ENCODE assay signal across 18 cellular contexts in genomic region chr5:38648703-38649291, GRCh38.
A peak's percentile ranks its signal among the peaks of the same experiment; 100 is the strongest.
DNase-seq lines count a peak whose midpoint lies in the region; ATAC-seq, FAIRE-seq and TF ChIP-seq lines count a peak whose summit lies in the region.
"Had no signal": no experiment of that assay in that cellular context is flagged by ENCODE, and none has a peak within 500 bp of the region (broad histone marks: within the 10 kb centered on the region; RNA-seq: fewer than 3 reads in every experiment).

No MANE protein-coding gene starts in this region.

- peak overlapping the region; percentile 24 for H3K27ac Mint-ChIP-seq in Caco-2 (ENCODE audit: unreplicated experiment)
- H3K27ac Mint-ChIP-seq in CD4-positive, alpha-beta memory T cell = no peak overlapping the region
- H3K27ac Mint-ChIP-seq: CD14-positive monocyte, GM23338 had no signal

- H3K4me1 ChIP-seq in Caco-2 = peaks cover 12% of the 10 kb centered on the region
- H3K4me1 ChIP-seq in CD4-positive, alpha-beta memory T cell (ENCODE audit: insufficient read depth, low read length) = peaks cover 7% of the 10 kb centered on the region

- BruUV-seq in Caco-2 (replicated peaks; lab: Mats Ljungman, UMichigan) = no TSS peak

- 0 out of 2 replicates have a peak, but pooled peaks cover 9% of the 10 kb centered on the region for H3K9me3 ChIP-seq in Caco-2
- no peaks in the 10 kb centered on the region for H3K9me3 ChIP-seq in CD4-positive, alpha-beta memory T cell (ENCODE audit: control insufficient read depth in 1 of 2, low read length in 2 of 2)

- H3K36me3 ChIP-seq in Caco-2 (ENCODE audit: control insufficient read depth, insufficient read depth, low read length) = no peaks in the 10 kb centered on the region
- H3K36me3 ChIP-seq in CD4-positive, alpha-beta memory T cell (ENCODE audit: insufficient read depth, low read length) = no peaks in the 10 kb centered on the region

- no peaks in the 10 kb centered on the region for H3K27me3 ChIP-seq in Caco-2 (replicated peaks; ENCODE audit: control insufficient read depth, insufficient read depth, low read length)
- no peaks in the 10 kb centered on the region for H3K27me3 ChIP-seq in CD4-positive, alpha-beta memory T cell (ENCODE audit: insufficient read depth, low read length)

- DNase-seq in Caco-2 (no peak), HTR-8/SVneo (ENCODE audit: insufficient read length, low spot score) (no peak), RPMI7951 (ENCODE audit: low read depth) (peak; percentile 65), mucosa of gallbladder (ENCODE audit: low spot score) (peak; percentile 36)
- no peak for DNase-seq in CD4-positive, alpha-beta memory T cell
- DNase-seq in activated CD8-positive, alpha-beta memory T cell treated with anti-CD3 and anti-CD28 coated beads for 24 hours = no peak
- DNase-seq: ACHN, AML-193, DMS79, NCI-H1048, NCI-H2081 treated with DMSO at 0.1 percent for 48 hours, NCI-H345, NCI-H69, PC-3 had no signal

- no peak for ATAC-seq in GM21723 (IDR thresholded peaks at IDR 0.05; ENCODE audit: unreplicated experiment)
- ATAC-seq: GM23338, PC-3 had no signal

- no peak overlapping the region for H3K27ac ChIP-seq in CD4-positive, alpha-beta memory T cell (ENCODE audit: low read depth, low read length)
- H3K27ac ChIP-seq: KMS-11 had no signal

- intact Hi-C loops in Caco-2 (cut with micrococcal nuclease; ENCODE audit: unreplicated experiment) = no loop called here
- intact Hi-C loops in CD4-positive, alpha-beta memory T cell (cut with micrococcal nuclease) = no loop called here

- no peak overlapping the region for H3K4me3 Mint-ChIP-seq in Caco-2 (ENCODE audit: unreplicated experiment)
- H3K4me3 Mint-ChIP-seq in CD4-positive, alpha-beta memory T cell = peak overlapping the region in 1 of 8 donors; percentile 60
- H3K4me3 Mint-ChIP-seq: CD14-positive monocyte, GM23338 had no signal

- no peaks in the 10 kb centered on the region for H3K36me3 Mint-ChIP-seq in Caco-2 (ENCODE audit: insufficient read depth, unreplicated experiment)
- H3K36me3 Mint-ChIP-seq in CD4-positive, alpha-beta memory T cell = no peaks in the 10 kb centered on the region
- H3K36me3 Mint-ChIP-seq: CD14-positive monocyte had no signal

- H3K9me3 Mint-ChIP-seq in Caco-2 (ENCODE audit: unreplicated experiment) = peaks cover 33% of the 10 kb centered on the region
- peaks cover 0 to 5% (median 0%) of the 10 kb centered on the region in 8 donors for H3K9me3 Mint-ChIP-seq in CD4-positive, alpha-beta memory T cell
- H3K9me3 Mint-ChIP-seq: GM23338 had no signal

- peak; percentile 54 for FAIRE-seq in HTR-8/SVneo (lab: Jason Lieb, UNC)

- no peaks in the 10 kb centered on the region for H3K27me3 Mint-ChIP-seq in Caco-2 (ENCODE audit: insufficient read depth, unreplicated experiment)
- H3K27me3 Mint-ChIP-seq in CD4-positive, alpha-beta memory T cell = peaks cover 4 to 7% of the 10 kb centered on the region in 2 donors

- H3K4me1 Mint-ChIP-seq in Caco-2 (ENCODE audit: low read depth, unreplicated experiment) = peaks cover 20% of the 10 kb centered on the region
- peaks cover 5 to 15% (median 7%) of the 10 kb centered on the region in 4 donors for H3K4me1 Mint-ChIP-seq in CD4-positive, alpha-beta memory T cell

- CTCF ChIA-PET in Caco-2 (lab: Charles Lee) = no interaction called here
- CTCF ChIA-PET in CD4-positive, alpha-beta memory T cell (lab: Charles Lee; ENCODE audit: partially characterized antibody) = no interaction called here

- H3K4me3 ChIP-seq in Caco-2 (ENCODE audit: low read depth, low read length) = no peak overlapping the region
- H3K4me3 ChIP-seq in CD4-positive, alpha-beta memory T cell (ENCODE audit: low read length in 2 of 2) = no peak overlapping the region
- H3K4me3 ChIP-seq: GM23338 had no signal

- POLR2A ChIA-PET in Caco-2 (lab: Charles Lee) = no interaction called here
- POLR2A ChIA-PET in CD4-positive, alpha-beta memory T cell (lab: Charles Lee; ENCODE audit: partially characterized antibody) = no interaction called here

- no peak for TF ChIP-seq CTCF in Caco-2 (IDR thresholded peaks at IDR 0.05; ENCODE audit: insufficient read depth in 1 of 2, low read depth in 1 of 2, low read length in 1 of 2, severe bottlenecking in 1 of 2, unreplicated experiment in 1 of 2)

Comparison
In these comparisons a context has a peak if more than half of its experiments do, and no peak if none do; other contexts are left out.
1. DNase-seq: peak in RPMI7951 (single experiment) and mucosa of gallbladder (single experiment); none in Caco-2 (0 of 2), HTR-8/SVneo (single experiment), CD4-positive, alpha-beta memory T cell (0 of 5) and activated CD8-positive, alpha-beta memory T cell treated with anti-CD3 and anti-CD28 coated beads for 24 hours (single experiment).